Comparison of ENCODE assay signal across 8 cellular contexts in the genomic region with DNA sequence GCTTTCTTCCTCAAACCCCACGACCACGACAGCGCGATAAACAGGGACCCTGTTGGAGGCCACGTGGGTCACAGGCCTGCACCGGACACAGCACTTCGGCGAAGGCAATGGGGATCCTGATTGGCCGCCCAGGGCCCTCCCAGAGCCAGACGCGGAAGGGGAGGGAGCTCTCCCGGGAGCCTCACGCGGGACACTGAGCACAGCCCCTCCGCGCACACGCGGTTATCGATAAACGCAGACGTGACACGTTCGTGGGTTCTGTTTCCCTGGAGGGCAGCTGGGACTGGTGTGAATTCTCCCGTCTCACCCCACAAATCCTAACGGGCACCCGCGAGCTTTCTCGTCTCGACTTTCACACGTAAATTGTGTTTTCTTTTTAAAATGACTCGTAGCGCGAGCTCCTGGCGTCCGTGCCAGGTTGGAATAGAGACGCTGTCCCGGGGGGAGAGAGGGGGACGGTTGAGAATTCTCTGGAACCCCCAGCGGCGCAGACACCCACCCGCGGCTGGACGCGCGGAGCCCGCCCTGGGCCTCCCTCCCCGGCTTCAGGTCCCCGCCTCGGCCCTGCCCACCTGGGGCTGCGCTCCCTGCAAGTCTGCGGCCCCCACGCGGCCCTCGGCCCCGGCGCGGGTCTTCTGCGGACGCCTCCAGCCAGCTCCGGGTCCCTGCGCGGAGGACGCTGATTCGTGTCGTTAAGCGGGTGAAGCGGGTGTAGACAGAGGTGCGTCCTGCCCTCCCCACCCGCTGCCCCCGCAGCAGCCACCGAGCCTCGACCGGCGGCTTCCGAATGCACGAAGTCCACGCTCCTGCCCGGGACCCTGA. TPM values are rescaled to one million over a fixed set of nuclear protein-coding genes. Genes with fewer than 3 reads are reported as not detected.
DNase-seq lines count a peak whose midpoint lies in the region; ATAC-seq and TF ChIP-seq lines count a peak whose summit lies in the region.
"Not testable (repeated sequence)": the region's sequence is repeated elsewhere in the genome, so short reads cannot be mapped to it uniquely, and the experiment has no call there.

No MANE protein-coding gene starts in this region.

- H3K9me3 ChIP-seq in T-helper 17 cell (ENCODE audit: control insufficient read depth, low read length, poor library complexity, severe bottlenecking); right lobe of liver; vagina: not testable (repeated sequence)

- not testable (repeated sequence) for H3K27ac Mint-ChIP-seq in T-helper 17 cell; activated T-helper 17 cell treated with anti-CD3 and anti-CD28 coated beads, Interleukin-2, amount 50 U/mL, for 72 hours; natural killer cell; stimulated activated effector memory CD8-positive, alpha-beta T cell treated with anti-CD3 and anti-CD28 coated beads, Interleukin-12 subunit alpha, Interleukin-12 subunit beta, amount 100 ng/mL, for 72 hours

- H3K9me3 Mint-ChIP-seq in activated T-helper 17 cell treated with anti-CD3 and anti-CD28 coated beads, Interleukin-2, amount 50 U/mL, for 72 hours; natural killer cell; stimulated activated effector memory CD8-positive, alpha-beta T cell treated with anti-CD3 and anti-CD28 coated beads, Interleukin-12 subunit alpha, Interleukin-12 subunit beta, amount 100 ng/mL, for 72 hours: not testable (repeated sequence)

- not testable (repeated sequence) for H3K4me1 Mint-ChIP-seq in T-helper 17 cell; activated T-helper 17 cell treated with anti-CD3 and anti-CD28 coated beads, Interleukin-2, amount 50 U/mL, for 72 hours; natural killer cell; stimulated activated effector memory CD8-positive, alpha-beta T cell treated with anti-CD3 and anti-CD28 coated beads, Interleukin-12 subunit alpha, Interleukin-12 subunit beta, amount 100 ng/mL, for 72 hours

- DNase-seq in T-helper 17 cell; left cardiac atrium; right lobe of liver; natural killer cell; vagina (ENCODE audit: extremely low spot score in 2 of 2): not testable (repeated sequence)
- peak in 1 of 2 donors; percentile 17 for DNase-seq in stimulated activated effector memory CD8-positive, alpha-beta T cell treated with anti-CD3 and anti-CD28 coated beads, Interleukin-12 subunit alpha, Interleukin-12 subunit beta, amount 100 ng/mL, for 72 hours (ENCODE audit: low spot score in 2 of 2)

- intact Hi-C loops in left cardiac atrium (cut with DNase I); natural killer cell (cut with micrococcal nuclease); vagina (cut with DNase I): not testable (repeated sequence)
- intact Hi-C loops in right lobe of liver (cut with DNase I) = loop anchor here (10.0 kb wide), 1 partner anchor 367 kb away; no protein-coding TSS in a partner anchor

- H3K4me1 ChIP-seq in right lobe of liver, vagina: not testable (repeated sequence)

- not testable (repeated sequence) for H3K4me3 Mint-ChIP-seq in T-helper 17 cell; activated T-helper 17 cell treated with anti-CD3 and anti-CD28 coated beads, Interleukin-2, amount 50 U/mL, for 72 hours; stimulated activated effector memory CD8-positive, alpha-beta T cell treated with anti-CD3 and anti-CD28 coated beads, Interleukin-12 subunit alpha, Interleukin-12 subunit beta, amount 100 ng/mL, for 72 hours
- H3K4me3 Mint-ChIP-seq in natural killer cell = peak overlapping the region; percentile 29

- H3K36me3 ChIP-seq in right lobe of liver, vagina: not testable (repeated sequence)

- ATAC-seq in T-helper 17 cell (peak; percentile 63), esophagus mucosa (peak; percentile 27), left cardiac atrium (peak; percentile 65 to 76), right lobe of liver (peak in 3 of 4 donors; percentile 18 to 40 (median 25)), natural killer cell (peak in 2 of 3 donors; percentile 52 to 58)
- peak; percentile 53 for ATAC-seq in activated T-helper 17 cell treated with anti-CD3 and anti-CD28 coated beads, Interleukin-2, amount 50 U/mL, for 72 hours (replicated peaks)
- peak; percentile 33 for ATAC-seq in stimulated activated effector memory CD8-positive, alpha-beta T cell treated with anti-CD3 and anti-CD28 coated beads, Interleukin-12 subunit alpha, Interleukin-12 subunit beta, amount 100 ng/mL, for 72 hours

- no CpG with 5 or more reads among the region's 78 CpGs for whole genome bisulfite sequencing in right lobe of liver (ENCODE audit: insufficient coverage, low coverage, low lambda C conversion rate, missing lambda C conversion rate)

- H3K4me3 ChIP-seq in right lobe of liver = not testable (repeated sequence)
- H3K4me3 ChIP-seq in vagina = peak overlapping the region; percentile 33 to 36

- not testable (repeated sequence) for H3K36me3 Mint-ChIP-seq in T-helper 17 cell (ENCODE audit: low read depth); activated T-helper 17 cell treated with anti-CD3 and anti-CD28 coated beads, Interleukin-2, amount 50 U/mL, for 72 hours (ENCODE audit: low read depth); natural killer cell; stimulated activated effector memory CD8-positive, alpha-beta T cell treated with anti-CD3 and anti-CD28 coated beads, Interleukin-12 subunit alpha, Interleukin-12 subunit beta, amount 100 ng/mL, for 72 hours

- not testable (repeated sequence) for H3K27ac ChIP-seq in right lobe of liver, vagina

- H3K27me3 Mint-ChIP-seq in T-helper 17 cell; activated T-helper 17 cell treated with anti-CD3 and anti-CD28 coated beads, Interleukin-2, amount 50 U/mL, for 72 hours; natural killer cell (ENCODE audit: low read depth in 2 of 2): not testable (repeated sequence)

- not testable (repeated sequence) for H3K27me3 ChIP-seq in right lobe of liver, vagina

- not testable (repeated sequence) for TF ChIP-seq CTCF in right lobe of liver (IDR thresholded peaks at IDR 0.05); natural killer cell (IDR thresholded peaks at IDR 0.05); vagina (IDR thresholded peaks at IDR 0.05)

- not testable (repeated sequence) for TF ChIP-seq POLR2A in right lobe of liver (IDR thresholded peaks at IDR 0.05); vagina (IDR thresholded peaks at IDR 0.05)

RNA-seq across cellular contexts. Expression of a gene that starts 49.5 kb away (rescaled TPM):
- 10 to 100 TPM; 80.0 to 87.8 TPM for total RNA-seq in T-helper 17 cell
- 10 to 100 TPM; 44.7 to 55.8 TPM for total RNA-seq in activated T-helper 17 cell treated with anti-CD3 and anti-CD28 coated beads, Interleukin-2, amount 50 U/mL, for 72 hours
- total RNA-seq in esophagus mucosa = 20.8 TPM
- total RNA-seq in left cardiac atrium = 10 to 100 TPM; 19.2 to 24.9 TPM
- total RNA-seq in right lobe of liver = 10 to 100 TPM in 5 of 6 experiments, 1 to 10 TPM in 1; 9.8 to 20.2 (median 13.1) TPM
- 100 to 1,000 TPM in 2 of 3 donors, 10 to 100 TPM in 1; 99.1 to 109 (median 102) TPM for total RNA-seq in natural killer cell
- total RNA-seq in vagina = 34.9 TPM
